ENCODE assay signal across 10 cellular contexts in the genomic region with DNA sequence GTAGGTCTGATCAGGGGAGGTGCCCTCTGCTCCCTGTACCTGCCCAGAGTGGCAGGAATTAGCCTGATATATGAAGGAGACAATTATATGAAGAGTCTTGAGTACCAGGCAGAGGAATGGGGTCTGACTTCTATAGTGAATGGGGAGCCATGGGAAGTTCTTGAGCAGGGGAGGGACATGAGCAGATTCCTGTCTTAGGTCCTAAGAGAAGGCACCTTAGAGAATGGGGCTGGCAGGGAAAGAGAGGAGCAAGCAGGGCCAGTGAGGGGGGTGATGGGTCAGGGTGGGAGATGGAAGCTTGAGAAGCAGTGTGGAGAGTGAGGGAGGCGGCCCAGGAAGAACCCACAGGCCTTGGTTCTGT. TPM values are rescaled to one million over a fixed set of nuclear protein-coding genes. Genes with fewer than 3 reads are reported as not detected.
A peak's percentile ranks its signal among the peaks of the same experiment; 100 is the strongest.
DNase-seq lines count a peak whose midpoint lies in the region; ATAC-seq and TF ChIP-seq lines count a peak whose summit lies in the region.
"Had no signal": no experiment of that assay in that cellular context is flagged by ENCODE, and none has a peak within 500 bp of the region (broad histone marks: within the 10 kb centered on the region; RNA-seq: fewer than 3 reads in every experiment).

No MANE protein-coding gene starts in this region.

- in situ Hi-C loops in gastrocnemius medialis (cut with MboI; ENCODE audit: low sequenced_read_pairs in 4 of 4): loop anchor here in 3 of 4 donors (5.0 to 10.0 kb wide), 2 partner anchors 59 to 62 kb away; a partner anchor contains a TSS

- no peak overlapping the region for H3K4me2 ChIP-seq in Karpas-422 (ENCODE audit: low read depth, low read length, poor library complexity, severe bottlenecking)

- TF ChIP-seq CTCF in HEK293 (tag by site-specific recombination; IDR thresholded peaks at IDR 0.05) (no peak), gastrocnemius medialis (IDR thresholded peaks at IDR 0.05 in 4 of 5, conservative IDR thresholded peaks at IDR 0.05 in 1 of 5) (no peak), tibial nerve (IDR thresholded peaks at IDR 0.05) (no peak)

- POLR2A ChIA-PET in HEK293 (lab: Yijun Ruan, JAX): interaction anchor here (0.6 to 0.8 kb wide), 5 partner anchors 15 to 391 kb away, joined by 3 to 5 read pairs (median 4); a partner anchor contains a TSS

- no peaks in the 10 kb centered on the region for H3K27me3 ChIP-seq in SJSA1 (replicated peaks)
- H3K27me3 ChIP-seq in gastrocnemius medialis: no peaks in the 10 kb centered on the region
- no peaks in the 10 kb centered on the region for H3K27me3 ChIP-seq in tibial nerve
- no peaks in the 10 kb centered on the region for H3K27me3 ChIP-seq in Karpas-422 (ENCODE audit: low read length)

- intact Hi-C loops in gastrocnemius medialis (cut with DNase I; ENCODE audit: low total_unique reads): loop anchor here (1.0 to 5.0 kb wide), 2 partner anchors 13 to 134 kb away; no protein-coding TSS in a partner anchor

- no peaks in the 10 kb centered on the region for H4K20me1 ChIP-seq in Karpas-422 (ENCODE audit: insufficient read depth, low read depth, low read length)

- CTCF ChIA-PET in HEK293 (lab: Yijun Ruan, JAX): interaction anchor here (0.5 to 16.7 kb wide), 8 partner anchors 8 to 432 kb away, joined by 3 to 543 read pairs (median 40); a partner anchor contains a TSS

- TF ChIP-seq POLR2A in gastrocnemius medialis (IDR thresholded peaks at IDR 0.05) (no peak), tibial nerve (IDR thresholded peaks at IDR 0.05) (no peak)

- H3K9me3 ChIP-seq in HEK293 (ENCODE audit: control insufficient read depth, insufficient read depth, low read depth, low read length): no peaks in the 10 kb centered on the region
- no peaks in the 10 kb centered on the region for H3K9me3 ChIP-seq in SJSA1 (replicated peaks)
- H3K9me3 ChIP-seq in gastrocnemius medialis: no peaks in the 10 kb centered on the region
- no peaks in the 10 kb centered on the region for H3K9me3 ChIP-seq in tibial nerve
- no peaks in the 10 kb centered on the region for H3K9me3 ChIP-seq in Karpas-422 (ENCODE audit: low read length)
- H3K9me3 ChIP-seq: HAP-1 had no signal

- H3K36me3 ChIP-seq in HEK293 (ENCODE audit: control insufficient read depth in 2 of 2, insufficient read depth in 1 of 2, low read length in 2 of 2) (peaks cover 15 to 25% of the 10 kb centered on the region in 2 experiments), SJSA1 (peaks cover 34% of the 10 kb centered on the region), gastrocnemius medialis (no peaks in the 10 kb centered on the region), tibial nerve (peaks cover 0 to 5% (median 0%) of the 10 kb centered on the region in 3 donors), Karpas-422 (ENCODE audit: insufficient read depth, low read length) (no peaks in the 10 kb centered on the region)

- no peak for ATAC-seq in gastrocnemius medialis
- no peak for ATAC-seq in GM19324 (IDR thresholded peaks at IDR 0.05; ENCODE audit: low FRiP score, unreplicated experiment)

- no peaks in the 10 kb centered on the region for H3K79me2 ChIP-seq in Karpas-422 (ENCODE audit: low read length)

- H3K4me1 ChIP-seq in HEK293 (ENCODE audit: control insufficient read depth, insufficient read depth, low read length) (peaks cover 12% of the 10 kb centered on the region), SJSA1 (replicated peaks) (peaks cover 27% of the 10 kb centered on the region), gastrocnemius medialis (peaks cover 37 to 40% of the 10 kb centered on the region in 2 donors), tibial nerve (peaks cover 0 to 64% (median 21%) of the 10 kb centered on the region in 4 donors), Karpas-422 (ENCODE audit: low read length) (no peaks in the 10 kb centered on the region)
- H3K4me1 ChIP-seq: HAP-1 had no signal

- H3K9ac ChIP-seq in Karpas-422 (ENCODE audit: low read length): no peak overlapping the region

- H3K4me3 ChIP-seq in HEK293 (ENCODE audit: low read depth, low read length) (no peak overlapping the region), SJSA1 (no peak overlapping the region), gastrocnemius medialis (no peak overlapping the region), tibial nerve (no peak overlapping the region), Karpas-422 (ENCODE audit: low read length) (no peak overlapping the region)
- H3K4me3 ChIP-seq: HAP-1 had no signal

- no peak for TF ChIP-seq EP300 in tibial nerve (IDR thresholded peaks at IDR 0.05)

- no peaks in the 10 kb centered on the region for H3K9me2 ChIP-seq in Karpas-422 (replicated peaks; ENCODE audit: insufficient read depth, low read length)

- DNase-seq in SJSA1 (ENCODE audit: low read depth in 1 of 2, low spot score in 2 of 2) (no peak), epithelial cell of prostate (ENCODE audit: low read depth, low spot score) (no peak), gastrocnemius medialis (no peak), tibial nerve (ENCODE audit: low spot score in 2 of 2) (no peak), NCI-H526 treated with DMSO at 0.1 percent for 48 hours (lab: John Stamatoyannopoulos, UW) (no peak), Karpas-422 (no peak)
- DNase-seq: NCI-H1436 treated with DMSO at 0.1 percent for 48 hours had no signal

- WGBS in tibial nerve, 2 donors: 42 to 83% methylated on average over 1 of the region's 1 CpG

- H3K27ac ChIP-seq in HEK293 (ENCODE audit: extremely low read depth, low read depth, low read length): peak overlapping the region; percentile 54
- H3K27ac ChIP-seq in SJSA1: peak overlapping the region; percentile 19; the same call in 1 of the 2 replicates
- peak overlapping the region; percentile 69 for H3K27ac ChIP-seq in epithelial cell of prostate
- peak overlapping the region; percentile 30 to 68 (median 50) for H3K27ac ChIP-seq in gastrocnemius medialis
- peak overlapping the region in 1 of 4 donors; percentile 41 for H3K27ac ChIP-seq in tibial nerve
- H3K27ac ChIP-seq in Karpas-422 (ENCODE audit: low read length): no peak overlapping the region

- no peak overlapping the region for H2AFZ ChIP-seq in Karpas-422 (ENCODE audit: low read length)

TF ChIP-seq in HEK293, 187 proteins besides CTCF, POLR2A, EP300 and RAD21:
- 0 out of 2 replicates have a peak, but pooled peaks have one; percentile 22 for TF ChIP-seq ZNF791 (tag by site-specific recombination; IDR thresholded peaks at IDR 0.05)
- TF ChIP-seq ZNF324 (tag by site-specific recombination; IDR thresholded peaks at IDR 0.05): no peak
- TF ChIP-seq ZNF521 (tag by site-specific recombination; IDR thresholded peaks at IDR 0.05): no peak
- no peak for TF ChIP-seq OSR2 (tag by site-specific recombination; IDR thresholded peaks at IDR 0.05)
- no peak for TF ChIP-seq ZNF2 (tag by site-specific recombination; IDR thresholded peaks at IDR 0.05)
- no peak for TF ChIP-seq ZNF366 (tag by site-specific recombination; conservative IDR thresholded peaks at IDR 0.05)
- peak; percentile 95 for TF ChIP-seq ZNF16 (tag by site-specific recombination; IDR thresholded peaks at IDR 0.05; ENCODE audit: low read depth)
- no peak for TF ChIP-seq HOXC10 (CRISPR knock-in tag; IDR thresholded peaks at IDR 0.05)
- TF ChIP-seq, protein P1, sequence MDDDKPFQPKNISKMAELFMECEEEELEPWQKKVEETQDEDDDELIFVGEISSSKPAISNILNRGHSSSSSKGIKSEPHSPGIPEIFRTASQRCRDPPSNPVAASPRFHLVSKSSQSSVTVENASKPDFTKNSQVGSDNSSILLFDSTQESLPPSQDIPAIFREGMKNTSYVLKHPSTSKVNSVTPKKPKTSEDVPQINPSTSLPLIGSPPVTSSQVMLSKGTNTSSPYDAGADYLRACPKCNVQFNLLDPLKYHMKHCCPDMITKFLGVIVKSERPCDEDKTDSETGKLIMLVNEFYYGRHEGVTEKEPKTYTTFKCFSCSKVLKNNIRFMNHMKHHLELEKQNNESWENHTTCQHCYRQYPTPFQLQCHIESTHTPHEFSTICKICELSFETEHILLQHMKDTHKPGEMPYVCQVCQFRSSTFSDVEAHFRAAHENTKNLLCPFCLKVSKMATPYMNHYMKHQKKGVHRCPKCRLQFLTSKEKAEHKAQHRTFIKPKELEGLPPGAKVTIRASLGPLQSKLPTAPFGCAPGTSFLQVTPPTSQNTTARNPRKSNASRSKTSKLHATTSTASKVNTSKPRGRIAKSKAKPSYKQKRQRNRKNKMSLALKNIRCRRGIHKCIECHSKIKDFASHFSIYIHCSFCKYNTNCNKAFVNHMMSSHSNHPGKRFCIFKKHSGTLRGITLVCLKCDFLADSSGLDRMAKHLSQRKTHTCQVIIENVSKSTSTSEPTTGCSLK (tag by site-specific recombination; IDR thresholded peaks at IDR 0.05): 0 out of 2 replicates have a peak, but pooled peaks have one; percentile 24
- TF ChIP-seq ZSCAN30 (tag by site-specific recombination; IDR thresholded peaks at IDR 0.05): no peak
- no peak for TF ChIP-seq ZNF202 (tag by site-specific recombination; IDR thresholded peaks at IDR 0.05; ENCODE audit: borderline replicate concordance)
- TF ChIP-seq SCRT1 (tag by site-specific recombination; IDR thresholded peaks at IDR 0.05; ENCODE audit: borderline replicate concordance): no peak

RNA-seq across cellular contexts. Expression of a gene that starts 12.4 kb away (rescaled TPM):
- total RNA-seq in SJSA1 (2014; rRNA removed; shearing (Covaris generic)): 81.2 and 148 TPM in 2 replicates
- total RNA-seq in gastrocnemius medialis (10 to 100 TPM in 3 of 4 donors, 1 to 10 TPM in 1; 9.6 to 21.4 (median 16.6) TPM), tibial nerve (10 to 100 TPM; 42.6 to 93.3 (median 70.9) TPM)
- total RNA-seq in Karpas-422 (2014; rRNA removed; shearing (Covaris generic); ENCODE audit: low replicate concordance): not detected in 2 replicates

RNA-seq across cellular contexts. Expression of a gene that starts 56.5 kb away (rescaled TPM):
- total RNA-seq in SJSA1 (2014; rRNA removed; shearing (Covaris generic)): 0.09 TPM in 1 of 2 replicates, not detected in the other
- total RNA-seq in gastrocnemius medialis: 10 to 100 TPM in 1 of 4 donors, 1 to 10 TPM in 3; 2.7 to 11.6 (median 7.7) TPM
- total RNA-seq in tibial nerve: 10 to 100 TPM in 2 of 4 donors, 1 to 10 TPM in 2; 2.8 to 10.9 (median 6.7) TPM
- not detected in 2 replicates for total RNA-seq in Karpas-422 (2014; rRNA removed; shearing (Covaris generic); ENCODE audit: low replicate concordance)

Comparison
In these comparisons a context has a peak if more than half of its experiments do, and no peak if none do; other contexts are left out.
1. RNA of a gene that starts 12.4 kb away (total RNA-seq): 42.6 to 93.3 TPM in tibial nerve, 81.2 to 148 TPM in SJSA1 and 9.6 to 21.4 TPM in gastrocnemius medialis; not detected in Karpas-422; every median in the first group is over 10 times any median in the second.